ENCODE assay signal across 1 cellular context in the genomic region with DNA sequence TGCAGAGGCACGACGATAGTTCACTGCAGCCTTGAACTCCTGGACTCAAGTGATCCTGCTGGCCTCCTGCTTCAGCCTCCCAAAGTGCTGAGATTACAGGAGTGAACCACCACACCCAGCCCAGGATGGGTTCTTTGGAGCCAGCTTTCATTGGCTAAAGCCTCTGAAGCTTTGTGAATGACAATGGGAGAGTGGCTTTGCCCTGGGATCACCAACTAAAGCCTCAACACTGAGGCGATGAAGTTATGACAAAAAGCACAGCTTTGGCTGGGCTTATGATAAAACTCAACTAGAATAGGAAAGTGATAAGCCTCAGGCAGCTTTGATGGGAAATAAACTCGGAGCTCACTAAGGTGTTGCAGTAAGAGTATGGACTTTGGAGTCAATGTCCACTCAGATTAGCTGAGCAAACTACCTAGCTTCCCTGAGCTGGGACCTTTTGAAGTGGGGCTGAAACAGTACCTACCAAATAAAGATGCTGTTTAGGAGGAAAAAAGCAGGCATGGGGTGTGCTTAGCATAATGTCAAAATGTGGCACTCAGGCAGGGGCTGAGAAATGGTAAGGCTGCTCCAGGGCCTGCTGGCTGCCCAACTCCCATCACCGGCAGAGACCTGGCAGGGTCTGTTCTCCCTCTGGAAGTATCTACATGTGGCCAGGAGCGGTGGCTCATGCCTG.
A peak's percentile ranks its signal among the peaks of the same experiment; 100 is the strongest.
TF ChIP-seq lines count a peak whose summit lies in the region.

No MANE protein-coding gene starts in this region.

TF ChIP-seq in HepG2, 621 proteins besides CTCF, POLR2A, EP300 and RAD21 (continued from another document and continues in another):
- TF ChIP-seq, protein P1, sequence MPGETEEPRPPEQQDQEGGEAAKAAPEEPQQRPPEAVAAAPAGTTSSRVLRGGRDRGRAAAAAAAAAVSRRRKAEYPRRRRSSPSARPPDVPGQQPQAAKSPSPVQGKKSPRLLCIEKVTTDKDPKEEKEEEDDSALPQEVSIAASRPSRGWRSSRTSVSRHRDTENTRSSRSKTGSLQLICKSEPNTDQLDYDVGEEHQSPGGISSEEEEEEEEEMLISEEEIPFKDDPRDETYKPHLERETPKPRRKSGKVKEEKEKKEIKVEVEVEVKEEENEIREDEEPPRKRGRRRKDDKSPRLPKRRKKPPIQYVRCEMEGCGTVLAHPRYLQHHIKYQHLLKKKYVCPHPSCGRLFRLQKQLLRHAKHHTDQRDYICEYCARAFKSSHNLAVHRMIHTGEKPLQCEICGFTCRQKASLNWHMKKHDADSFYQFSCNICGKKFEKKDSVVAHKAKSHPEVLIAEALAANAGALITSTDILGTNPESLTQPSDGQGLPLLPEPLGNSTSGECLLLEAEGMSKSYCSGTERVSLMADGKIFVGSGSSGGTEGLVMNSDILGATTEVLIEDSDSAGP (CRISPR knock-in tag; IDR thresholded peaks at IDR 0.05; ENCODE audit: borderline replicate concordance) = peak; percentile 20; the same call in 1 of the 2 replicates
- TF ChIP-seq ZBTB43 (CRISPR knock-in tag; conservative IDR thresholded peaks at IDR 0.05) (no peak), ZNF224 (CRISPR knock-in tag; IDR thresholded peaks at IDR 0.05) (0 out of 2 replicates have a peak, but pooled peaks have one; percentile 17), HOXA5 (CRISPR knock-in tag; IDR thresholded peaks at IDR 0.05) (peak; percentile 78; the same call in 1 of the 2 replicates), MBNL3 (CRISPR knock-in tag; conservative IDR thresholded peaks at IDR 0.05) (no peak), HOMEZ (CRISPR knock-in tag; IDR thresholded peaks at IDR 0.05; ENCODE audit: low read depth) (no peak), ZFP36L2 (CRISPR knock-in tag; IDR thresholded peaks at IDR 0.05) (no peak), CENPX (CRISPR knock-in tag; IDR thresholded peaks at IDR 0.05) (no peak), ZNF225 (CRISPR knock-in tag; IDR thresholded peaks at IDR 0.05) (no peak), USF2 (IDR thresholded peaks at IDR 0.05; ENCODE audit: low read depth, low read length) (no peak), USF2 (CRISPR knock-in tag; IDR thresholded peaks at IDR 0.05; ENCODE audit: borderline replicate concordance) (no peak), ATAD3A (CRISPR knock-in tag; IDR thresholded peaks at IDR 0.05) (no peak), JUN (CRISPR knock-in tag; IDR thresholded peaks at IDR 0.05) (no peak), ZNF329 (CRISPR knock-in tag; IDR thresholded peaks at IDR 0.05; ENCODE audit: low read depth) (no peak), ZNF878 (CRISPR knock-in tag; IDR thresholded peaks at IDR 0.05) (no peak; the same call in 1 of the 2 replicates), STAG1 (CRISPR knock-in tag; IDR thresholded peaks at IDR 0.05) (no peak), DBP (CRISPR knock-in tag; IDR thresholded peaks at IDR 0.05; ENCODE audit: not compliant biosample characterization) (peak; percentile 52), ZNF138 (CRISPR knock-in tag; IDR thresholded peaks at IDR 0.05; ENCODE audit: low read depth) (no peak), ZFP82 (CRISPR knock-in tag; IDR thresholded peaks at IDR 0.05; ENCODE audit: borderline replicate concordance) (no peak), ZNF891 (CRISPR knock-in tag; IDR thresholded peaks at IDR 0.05) (no peak), FUBP1 (CRISPR knock-in tag; IDR thresholded peaks at IDR 0.05; ENCODE audit: borderline replicate concordance) (no peak), ZFP62 (CRISPR knock-in tag; IDR thresholded peaks at IDR 0.05) (no peak), AKAP8 (CRISPR knock-in tag; IDR thresholded peaks at IDR 0.05) (no peak; the same call in 1 of the 2 replicates), HES4 (CRISPR knock-in tag; IDR thresholded peaks at IDR 0.05; ENCODE audit: borderline replicate concordance) (no peak), THRA (CRISPR knock-in tag; IDR thresholded peaks at IDR 0.05; ENCODE audit: borderline replicate concordance) (no peak), BHLHE40 (IDR thresholded peaks at IDR 0.05; ENCODE audit: low read length) (no peak), CENPT (CRISPR knock-in tag; IDR thresholded peaks at IDR 0.05; ENCODE audit: low read depth) (no peak), ZNF441 (CRISPR knock-in tag; IDR thresholded peaks at IDR 0.05; ENCODE audit: borderline replicate concordance) (no peak), ZNF501 (CRISPR knock-in tag; IDR thresholded peaks at IDR 0.05) (0 out of 2 replicates have a peak, but pooled peaks have one; percentile 50), ZNF331 (CRISPR knock-in tag; IDR thresholded peaks at IDR 0.05) (peak; percentile 69), ZFP1 (CRISPR knock-in tag; IDR thresholded peaks at IDR 0.05) (no peak), ZNF674 (CRISPR knock-in tag; IDR thresholded peaks at IDR 0.05; ENCODE audit: low read depth) (no peak), ZNF333 (CRISPR knock-in tag; IDR thresholded peaks at IDR 0.05; ENCODE audit: borderline replicate concordance) (no peak; the same call in 1 of the 2 replicates), ZNF430 (CRISPR knock-in tag; IDR thresholded peaks at IDR 0.05) (peak; percentile 51; the same call in 1 of the 2 replicates), ZNF546 (CRISPR knock-in tag; conservative IDR thresholded peaks at IDR 0.05) (no peak), SRF (IDR thresholded peaks at IDR 0.05; ENCODE audit: low read depth, low read length) (no peak), NONO (IDR thresholded peaks at IDR 0.05) (no peak), NONO (CRISPR knock-in tag; conservative IDR thresholded peaks at IDR 0.05) (no peak), ZNF230 (CRISPR knock-in tag; IDR thresholded peaks at IDR 0.05) (peak; percentile 21; the same call in 1 of the 2 replicates), ZNF337 (CRISPR knock-in tag; IDR thresholded peaks at IDR 0.05; ENCODE audit: borderline replicate concordance, low read depth) (peak; percentile 16; the same call in 1 of the 2 replicates), ZSCAN5A (CRISPR knock-in tag; IDR thresholded peaks at IDR 0.05; ENCODE audit: borderline replicate concordance) (peak; percentile 38; the same call in 1 of the 2 replicates), ZFX (CRISPR knock-in tag; IDR thresholded peaks at IDR 0.05; ENCODE audit: low read depth) (0 out of 2 replicates have a peak, but pooled peaks have one; percentile 30)
- TF ChIP-seq, protein P2, sequence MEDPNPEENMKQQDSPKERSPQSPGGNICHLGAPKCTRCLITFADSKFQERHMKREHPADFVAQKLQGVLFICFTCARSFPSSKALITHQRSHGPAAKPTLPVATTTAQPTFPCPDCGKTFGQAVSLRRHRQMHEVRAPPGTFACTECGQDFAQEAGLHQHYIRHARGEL (CRISPR knock-in tag; IDR thresholded peaks at IDR 0.05) = no peak
- TF ChIP-seq, protein P3, sequence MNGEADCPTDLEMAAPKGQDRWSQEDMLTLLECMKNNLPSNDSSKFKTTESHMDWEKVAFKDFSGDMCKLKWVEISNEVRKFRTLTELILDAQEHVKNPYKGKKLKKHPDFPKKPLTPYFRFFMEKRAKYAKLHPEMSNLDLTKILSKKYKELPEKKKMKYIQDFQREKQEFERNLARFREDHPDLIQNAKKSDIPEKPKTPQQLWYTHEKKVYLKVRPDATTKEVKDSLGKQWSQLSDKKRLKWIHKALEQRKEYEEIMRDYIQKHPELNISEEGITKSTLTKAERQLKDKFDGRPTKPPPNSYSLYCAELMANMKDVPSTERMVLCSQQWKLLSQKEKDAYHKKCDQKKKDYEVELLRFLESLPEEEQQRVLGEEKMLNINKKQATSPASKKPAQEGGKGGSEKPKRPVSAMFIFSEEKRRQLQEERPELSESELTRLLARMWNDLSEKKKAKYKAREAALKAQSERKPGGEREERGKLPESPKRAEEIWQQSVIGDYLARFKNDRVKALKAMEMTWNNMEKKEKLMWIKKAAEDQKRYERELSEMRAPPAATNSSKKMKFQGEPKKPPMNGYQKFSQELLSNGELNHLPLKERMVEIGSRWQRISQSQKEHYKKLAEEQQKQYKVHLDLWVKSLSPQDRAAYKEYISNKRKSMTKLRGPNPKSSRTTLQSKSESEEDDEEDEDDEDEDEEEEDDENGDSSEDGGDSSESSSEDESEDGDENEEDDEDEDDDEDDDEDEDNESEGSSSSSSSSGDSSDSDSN (CRISPR knock-in tag; IDR thresholded peaks at IDR 0.05) = no peak
- TF ChIP-seq, protein P4, sequence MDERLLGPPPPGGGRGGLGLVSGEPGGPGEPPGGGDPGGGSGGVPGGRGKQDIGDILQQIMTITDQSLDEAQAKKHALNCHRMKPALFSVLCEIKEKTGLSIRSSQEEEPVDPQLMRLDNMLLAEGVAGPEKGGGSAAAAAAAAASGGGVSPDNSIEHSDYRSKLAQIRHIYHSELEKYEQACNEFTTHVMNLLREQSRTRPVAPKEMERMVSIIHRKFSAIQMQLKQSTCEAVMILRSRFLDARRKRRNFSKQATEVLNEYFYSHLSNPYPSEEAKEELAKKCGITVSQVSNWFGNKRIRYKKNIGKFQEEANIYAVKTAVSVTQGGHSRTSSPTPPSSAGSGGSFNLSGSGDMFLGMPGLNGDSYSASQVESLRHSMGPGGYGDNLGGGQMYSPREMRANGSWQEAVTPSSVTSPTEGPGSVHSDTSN (CRISPR knock-in tag; IDR thresholded peaks at IDR 0.05) = no peak
- TF ChIP-seq, protein P5, sequence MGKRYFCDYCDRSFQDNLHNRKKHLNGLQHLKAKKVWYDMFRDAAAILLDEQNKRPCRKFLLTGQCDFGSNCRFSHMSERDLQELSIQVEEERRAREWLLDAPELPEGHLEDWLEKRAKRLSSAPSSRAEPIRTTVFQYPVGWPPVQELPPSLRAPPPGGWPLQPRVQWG (CRISPR knock-in tag; IDR thresholded peaks at IDR 0.05; ENCODE audit: borderline replicate concordance, low read depth) = no peak
